Comparison of ENCODE assay signal across 2 cellular contexts in genomic region chr1:167564592-167564991, GRCh38.
TF ChIP-seq lines count a peak whose summit lies in the region.

No MANE protein-coding gene starts in this region.

TF ChIP-seq in SK-N-SH treated with all-trans-retinoic acid at 6 μM for 48 hours, 23 proteins besides CTCF, POLR2A, EP300 and RAD21 (continued from another document):
- TF ChIP-seq BACH2 (CRISPR knock-in tag; IDR thresholded peaks at IDR 0.05; ENCODE audit: borderline replicate concordance): no peak
- TF ChIP-seq ZFP30 (CRISPR knock-in tag; IDR thresholded peaks at IDR 0.05): no peak
- TF ChIP-seq ZC3H10 (CRISPR knock-in tag; IDR thresholded peaks at IDR 0.05): no peak
- no peak for TF ChIP-seq ISL1 (CRISPR knock-in tag; IDR thresholded peaks at IDR 0.05)

TF ChIP-seq in K562, 482 proteins besides CTCF, POLR2A, EP300 and RAD21 (continued from another document and continues in another):
- TF ChIP-seq RBM22 (IDR thresholded peaks at IDR 0.05; ENCODE audit: low read depth, low read length, poor library complexity, severe bottlenecking): no peak
- peak; percentile 75 for TF ChIP-seq EP400 (IDR thresholded peaks at IDR 0.05)
- TF ChIP-seq SMAD3 (CRISPR knock-in tag; conservative IDR thresholded peaks at IDR 0.05): no peak
- no peak for TF ChIP-seq TRIM25 (IDR thresholded peaks at IDR 0.05; ENCODE audit: borderline replicate concordance)
- TF ChIP-seq RNF2 (IDR thresholded peaks at IDR 0.05): peak; percentile 40; the same call in 1 of the 2 replicates
- TF ChIP-seq SMAD4 (CRISPR knock-in tag; conservative IDR thresholded peaks at IDR 0.05): peak; percentile 73
- 0 out of 2 replicates have a peak, but pooled peaks have one; percentile 56 for TF ChIP-seq ZNF589 (CRISPR knock-in tag; IDR thresholded peaks at IDR 0.05; ENCODE audit: low read depth)
- TF ChIP-seq, protein P1, sequence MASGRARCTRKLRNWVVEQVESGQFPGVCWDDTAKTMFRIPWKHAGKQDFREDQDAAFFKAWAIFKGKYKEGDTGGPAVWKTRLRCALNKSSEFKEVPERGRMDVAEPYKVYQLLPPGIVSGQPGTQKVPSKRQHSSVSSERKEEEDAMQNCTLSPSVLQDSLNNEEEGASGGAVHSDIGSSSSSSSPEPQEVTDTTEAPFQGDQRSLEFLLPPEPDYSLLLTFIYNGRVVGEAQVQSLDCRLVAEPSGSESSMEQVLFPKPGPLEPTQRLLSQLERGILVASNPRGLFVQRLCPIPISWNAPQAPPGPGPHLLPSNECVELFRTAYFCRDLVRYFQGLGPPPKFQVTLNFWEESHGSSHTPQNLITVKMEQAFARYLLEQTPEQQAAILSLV (tag; IDR thresholded peaks at IDR 0.05): peak; percentile 83
- TF ChIP-seq, protein P2, sequence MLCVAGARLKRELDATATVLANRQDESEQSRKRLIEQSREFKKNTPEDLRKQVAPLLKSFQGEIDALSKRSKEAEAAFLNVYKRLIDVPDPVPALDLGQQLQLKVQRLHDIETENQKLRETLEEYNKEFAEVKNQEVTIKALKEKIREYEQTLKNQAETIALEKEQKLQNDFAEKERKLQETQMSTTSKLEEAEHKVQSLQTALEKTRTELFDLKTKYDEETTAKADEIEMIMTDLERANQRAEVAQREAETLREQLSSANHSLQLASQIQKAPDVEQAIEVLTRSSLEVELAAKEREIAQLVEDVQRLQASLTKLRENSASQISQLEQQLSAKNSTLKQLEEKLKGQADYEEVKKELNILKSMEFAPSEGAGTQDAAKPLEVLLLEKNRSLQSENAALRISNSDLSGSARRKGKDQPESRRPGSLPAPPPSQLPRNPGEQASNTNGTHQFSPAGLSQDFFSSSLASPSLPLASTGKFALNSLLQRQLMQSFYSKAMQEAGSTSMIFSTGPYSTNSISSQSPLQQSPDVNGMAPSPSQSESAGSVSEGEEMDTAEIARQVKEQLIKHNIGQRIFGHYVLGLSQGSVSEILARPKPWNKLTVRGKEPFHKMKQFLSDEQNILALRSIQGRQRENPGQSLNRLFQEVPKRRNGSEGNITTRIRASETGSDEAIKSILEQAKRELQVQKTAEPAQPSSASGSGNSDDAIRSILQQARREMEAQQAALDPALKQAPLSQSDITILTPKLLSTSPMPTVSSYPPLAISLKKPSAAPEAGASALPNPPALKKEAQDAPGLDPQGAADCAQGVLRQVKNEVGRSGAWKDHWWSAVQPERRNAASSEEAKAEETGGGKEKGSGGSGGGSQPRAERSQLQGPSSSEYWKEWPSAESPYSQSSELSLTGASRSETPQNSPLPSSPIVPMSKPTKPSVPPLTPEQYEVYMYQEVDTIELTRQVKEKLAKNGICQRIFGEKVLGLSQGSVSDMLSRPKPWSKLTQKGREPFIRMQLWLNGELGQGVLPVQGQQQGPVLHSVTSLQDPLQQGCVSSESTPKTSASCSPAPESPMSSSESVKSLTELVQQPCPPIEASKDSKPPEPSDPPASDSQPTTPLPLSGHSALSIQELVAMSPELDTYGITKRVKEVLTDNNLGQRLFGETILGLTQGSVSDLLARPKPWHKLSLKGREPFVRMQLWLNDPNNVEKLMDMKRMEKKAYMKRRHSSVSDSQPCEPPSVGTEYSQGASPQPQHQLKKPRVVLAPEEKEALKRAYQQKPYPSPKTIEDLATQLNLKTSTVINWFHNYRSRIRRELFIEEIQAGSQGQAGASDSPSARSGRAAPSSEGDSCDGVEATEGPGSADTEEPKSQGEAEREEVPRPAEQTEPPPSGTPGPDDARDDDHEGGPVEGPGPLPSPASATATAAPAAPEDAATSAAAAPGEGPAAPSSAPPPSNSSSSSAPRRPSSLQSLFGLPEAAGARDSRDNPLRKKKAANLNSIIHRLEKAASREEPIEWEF (CRISPR knock-in tag; IDR thresholded peaks at IDR 0.05): no peak
- peak; percentile 15 for TF ChIP-seq CXXC5 (CRISPR knock-in tag; IDR thresholded peaks at IDR 0.05)
- peak; percentile 19; the same call in 1 of the 2 replicates for TF ChIP-seq ZEB2 (IDR thresholded peaks at IDR 0.05)
- TF ChIP-seq NR4A1 (CRISPR knock-in tag; IDR thresholded peaks at IDR 0.05): no peak
- peak; percentile 29; the same call in 1 of the 2 replicates for TF ChIP-seq NR4A1 (tag; IDR thresholded peaks at IDR 0.05)
- TF ChIP-seq ZNF197 (CRISPR knock-in tag; IDR thresholded peaks at IDR 0.05; ENCODE audit: low read depth): peak; percentile 37; the same call in 1 of the 2 replicates
- no peak for TF ChIP-seq ZNF280A (IDR thresholded peaks at IDR 0.05; ENCODE audit: low read depth, partially characterized antibody)
- TF ChIP-seq E2F6 (IDR thresholded peaks at IDR 0.05; ENCODE audit: borderline replicate concordance in 1 of 2, extremely low read depth in 1 of 2, insufficient read depth in 1 of 2, insufficient read length in 1 of 2, low read depth in 1 of 2, low read length in 1 of 2, poor library complexity in 1 of 2, severe bottlenecking in 1 of 2): no peak
- peak; percentile 60; the same call in 1 of the 2 replicates for TF ChIP-seq ZNF311 (CRISPR knock-in tag; IDR thresholded peaks at IDR 0.05)
- no peak for TF ChIP-seq FOXJ3 (CRISPR knock-in tag; IDR thresholded peaks at IDR 0.05)
- TF ChIP-seq ZNF146 (CRISPR knock-in tag; IDR thresholded peaks at IDR 0.05; ENCODE audit: unreplicated experiment): no peak
- peak; percentile 59; the same call in 1 of the 2 replicates for TF ChIP-seq JUND (IDR thresholded peaks at IDR 0.05; ENCODE audit: borderline replicate concordance, low read depth, low read length)
- no peak for TF ChIP-seq JUND (tag; IDR thresholded peaks at IDR 0.05; ENCODE audit: borderline replicate concordance, low read depth, low read length)
- TF ChIP-seq MECOM (CRISPR knock-in tag; IDR thresholded peaks at IDR 0.05): 0 out of 2 replicates have a peak, but pooled peaks have one; percentile 24
- peak; percentile 59 for TF ChIP-seq L3MBTL2 (IDR thresholded peaks at IDR 0.05)
- TF ChIP-seq TRIM24 (IDR thresholded peaks at IDR 0.05): peak in 1 of 2 experiments; percentile 33; a peak in 2 of 4 replicates
- TF ChIP-seq MYNN (IDR thresholded peaks at IDR 0.05): no peak
- TF ChIP-seq MYNN (CRISPR knock-in tag; IDR thresholded peaks at IDR 0.05): no peak
- peak; percentile 93 for TF ChIP-seq ATF3 (IDR thresholded peaks at IDR 0.05)
- no peak for TF ChIP-seq ATF3 (CRISPR knock-in tag; conservative IDR thresholded peaks at IDR 0.05)
- peak; percentile 90 for TF ChIP-seq ATF4 (CRISPR knock-in tag; IDR thresholded peaks at IDR 0.05)
- TF ChIP-seq, protein P3, sequence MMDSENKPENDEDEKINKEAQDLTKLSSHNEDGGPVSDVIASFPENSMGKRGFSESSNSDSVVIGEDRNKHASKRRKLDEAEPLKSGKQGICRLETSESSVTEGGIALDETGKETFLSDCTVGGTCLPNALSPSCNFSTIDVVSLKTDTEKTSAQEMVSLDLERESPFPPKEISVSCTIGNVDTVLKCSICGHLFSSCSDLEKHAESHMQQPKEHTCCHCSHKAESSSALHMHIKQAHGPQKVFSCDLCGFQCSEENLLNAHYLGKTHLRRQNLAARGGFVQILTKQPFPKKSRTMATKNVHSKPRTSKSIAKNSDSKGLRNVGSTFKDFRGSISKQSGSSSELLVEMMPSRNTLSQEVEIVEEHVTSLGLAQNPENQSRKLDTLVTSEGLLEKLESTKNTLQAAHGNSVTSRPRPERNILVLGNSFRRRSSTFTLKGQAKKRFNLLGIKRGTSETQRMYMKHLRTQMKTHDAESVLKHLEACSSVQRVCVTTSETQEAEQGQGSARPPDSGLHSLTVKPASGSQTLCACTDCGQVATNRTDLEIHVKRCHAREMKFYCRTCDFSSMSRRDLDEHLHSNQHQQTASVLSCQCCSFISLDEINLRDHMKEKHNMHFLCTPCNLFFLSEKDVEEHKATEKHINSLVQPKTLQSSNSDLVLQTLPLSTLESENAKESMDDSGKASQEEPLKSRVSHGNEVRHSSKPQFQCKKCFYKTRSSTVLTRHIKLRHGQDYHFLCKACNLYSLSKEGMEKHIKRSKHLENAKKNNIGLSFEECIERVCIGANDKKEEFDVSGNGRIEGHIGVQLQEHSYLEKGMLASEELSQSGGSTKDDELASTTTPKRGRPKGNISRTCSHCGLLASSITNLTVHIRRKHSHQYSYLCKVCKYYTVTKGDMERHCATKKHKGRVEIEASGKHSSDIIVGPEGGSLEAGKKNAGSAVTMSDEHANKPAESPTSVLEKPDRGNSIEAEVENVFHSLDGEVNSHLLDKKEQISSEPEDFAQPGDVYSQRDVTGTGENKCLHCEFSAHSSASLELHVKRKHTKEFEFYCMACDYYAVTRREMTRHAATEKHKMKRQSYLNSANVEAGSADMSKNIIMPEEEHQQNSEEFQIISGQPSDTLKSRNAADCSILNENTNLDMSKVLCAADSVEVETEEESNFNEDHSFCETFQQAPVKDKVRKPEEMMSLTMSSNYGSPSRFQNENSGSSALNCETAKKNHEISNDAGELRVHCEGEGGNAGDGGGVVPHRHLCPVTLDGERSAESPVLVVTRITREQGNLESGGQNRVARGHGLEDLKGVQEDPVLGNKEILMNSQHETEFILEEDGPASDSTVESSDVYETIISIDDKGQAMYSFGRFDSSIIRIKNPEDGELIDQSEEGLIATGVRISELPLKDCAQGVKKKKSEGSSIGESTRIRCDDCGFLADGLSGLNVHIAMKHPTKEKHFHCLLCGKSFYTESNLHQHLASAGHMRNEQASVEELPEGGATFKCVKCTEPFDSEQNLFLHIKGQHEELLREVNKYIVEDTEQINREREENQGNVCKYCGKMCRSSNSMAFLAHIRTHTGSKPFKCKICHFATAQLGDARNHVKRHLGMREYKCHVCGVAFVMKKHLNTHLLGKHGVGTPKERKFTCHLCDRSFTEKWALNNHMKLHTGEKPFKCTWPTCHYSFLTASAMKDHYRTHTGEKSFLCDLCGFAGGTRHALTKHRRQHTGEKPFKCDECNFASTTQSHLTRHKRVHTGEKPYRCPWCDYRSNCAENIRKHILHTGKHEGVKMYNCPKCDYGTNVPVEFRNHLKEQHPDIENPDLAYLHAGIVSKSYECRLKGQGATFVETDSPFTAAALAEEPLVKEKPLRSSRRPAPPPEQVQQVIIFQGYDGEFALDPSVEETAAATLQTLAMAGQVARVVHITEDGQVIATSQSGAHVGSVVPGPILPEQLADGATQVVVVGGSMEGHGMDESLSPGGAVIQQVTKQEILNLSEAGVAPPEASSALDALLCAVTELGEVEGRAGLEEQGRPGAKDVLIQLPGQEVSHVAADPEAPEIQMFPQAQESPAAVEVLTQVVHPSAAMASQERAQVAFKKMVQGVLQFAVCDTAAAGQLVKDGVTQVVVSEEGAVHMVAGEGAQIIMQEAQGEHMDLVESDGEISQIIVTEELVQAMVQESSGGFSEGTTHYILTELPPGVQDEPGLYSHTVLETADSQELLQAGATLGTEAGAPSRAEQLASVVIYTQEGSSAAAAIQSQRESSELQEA (IDR thresholded peaks at IDR 0.05; ENCODE audit: low read depth): no peak
- TF ChIP-seq ATF7 (IDR thresholded peaks at IDR 0.05): peak; percentile 76; the same call in 1 of the 2 replicates
- no peak for TF ChIP-seq PRMT5 (CRISPR knock-in tag; IDR thresholded peaks at IDR 0.05)
- TF ChIP-seq, protein P4, sequence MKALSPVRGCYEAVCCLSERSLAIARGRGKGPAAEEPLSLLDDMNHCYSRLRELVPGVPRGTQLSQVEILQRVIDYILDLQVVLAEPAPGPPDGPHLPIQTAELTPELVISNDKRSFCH (CRISPR knock-in tag; IDR thresholded peaks at IDR 0.05): no peak
- TF ChIP-seq, protein P4 (tag; IDR thresholded peaks at IDR 0.05): no peak; the same call in 1 of the 2 replicates
